Comparison of ENCODE assay signal across 36 cellular contexts in the genomic region with DNA sequence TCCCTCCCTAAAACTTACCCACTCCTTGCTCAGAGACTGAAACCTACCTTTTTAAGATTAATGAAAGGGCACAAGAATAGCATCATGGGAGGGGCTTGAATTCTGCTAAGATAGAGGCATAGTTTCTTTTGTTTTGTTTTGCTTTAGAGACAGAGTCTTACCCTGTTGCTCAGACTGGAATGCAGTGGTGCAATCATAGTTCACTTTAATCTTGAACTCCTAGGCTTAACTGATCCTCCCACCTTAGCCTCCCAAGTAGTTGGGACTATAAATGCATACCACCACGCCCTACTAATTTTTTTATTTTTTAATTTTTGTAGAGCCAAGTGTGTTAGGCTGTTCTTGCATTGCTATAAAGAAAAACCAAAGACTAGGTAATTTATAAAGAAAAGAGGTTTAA. TPM values are rescaled to one million over a fixed set of nuclear protein-coding genes. Genes with fewer than 3 reads are reported as not detected.
"Had no signal": no experiment of that assay in that cellular context is flagged by ENCODE, and none has a peak within 500 bp of the region (broad histone marks: within the 10 kb centered on the region; RNA-seq: fewer than 3 reads in every experiment).

No MANE protein-coding gene starts in this region.

- H3K4me1 Mint-ChIP-seq: activated B cell treated with CpG ODN at 0.5 μM for 24 hours; activated CD4-positive, alpha-beta T cell treated with anti-CD3 and anti-CD28 coated beads, Interleukin-2, amount 10 ng/mL, durations not matched to agents 24 days and 14 days; activated naive CD8-positive, alpha-beta T cell treated with anti-CD3 and anti-CD28 coated beads for 36 hours; activated T-helper 17 cell treated with anti-CD3 and anti-CD28 coated beads, Interleukin-2, amount 50 U/mL, for 72 hours; central memory CD8-positive, alpha-beta T cell had no signal

- H3K36me3 ChIP-seq: adrenal gland, ascending aorta, cardiac muscle cell had no signal

- H3K36me3 Mint-ChIP-seq: activated naive CD8-positive, alpha-beta T cell treated with anti-CD3 and anti-CD28 coated beads for 36 hours had no signal

- H3K9me3 Mint-ChIP-seq: activated CD4-positive, alpha-beta T cell treated with anti-CD3 and anti-CD28 coated beads, Interleukin-2, amount 10 ng/mL, durations not matched to agents 24 days and 14 days; activated T-helper 1 cell treated with anti-CD3 and anti-CD28 coated beads, Interleukin-12 subunit alpha, Interleukin-12 subunit beta, Interleukin-2, Interleukin-4 antibody, amounts not matched to agents 30 ng/mL and 10 ng/mL and 1 ng/mL, durations not matched to agents 14 hours and 24 hours and 36 hours; activated T-helper 17 cell treated with anti-CD3 and anti-CD28 coated beads, Interleukin-2, amount 50 U/mL, for 72 hours; central memory CD8-positive, alpha-beta T cell had no signal

- H3K27me3 ChIP-seq: adrenal gland, ascending aorta, cardiac muscle cell had no signal

- H3K4me3 ChIP-seq: adrenal gland, ascending aorta, cardiac muscle cell had no signal

- H3K27ac ChIP-seq: adrenal gland, ascending aorta, cardiac muscle cell, VCaP had no signal

- H3K9me3 ChIP-seq: adrenal gland had no signal

- H3K4me1 ChIP-seq: adrenal gland, ascending aorta had no signal

- H3K27me3 Mint-ChIP-seq: activated B cell treated with CpG ODN at 0.5 μM for 24 hours; activated naive CD8-positive, alpha-beta T cell treated with anti-CD3 and anti-CD28 coated beads for 36 hours; central memory CD8-positive, alpha-beta T cell had no signal

- H3K4me3 Mint-ChIP-seq: activated B cell treated with CpG ODN at 0.5 μM for 24 hours; activated CD4-positive, alpha-beta memory T cell treated with anti-CD3 and anti-CD28 coated beads for 36 hours; activated CD4-positive, alpha-beta T cell treated with anti-CD3 and anti-CD28 coated beads, Interleukin-2, amount 10 ng/mL, durations not matched to agents 24 days and 14 days; activated CD8-positive, alpha-beta T cell treated with anti-CD3 and anti-CD28 coated beads for 36 hours; activated naive CD4-positive, alpha-beta T cell treated with anti-CD3 and anti-CD28 coated beads for 36 hours; activated naive CD8-positive, alpha-beta T cell treated with anti-CD3 and anti-CD28 coated beads for 36 hours; activated T-cell treated with anti-CD3 and anti-CD28 coated beads, Interleukin-2, amount 50 U/mL, for 4 hours; activated T-cell treated with anti-CD3 and anti-CD28 coated beads, Interleukin-2, amount 50 U/mL, for 72 hours; activated T-helper 1 cell treated with anti-CD3 and anti-CD28 coated beads, Interleukin-12 subunit alpha, Interleukin-12 subunit beta, Interleukin-2, Interleukin-4 antibody, amounts not matched to agents 30 ng/mL and 10 ng/mL and 1 ng/mL, durations not matched to agents 14 hours and 24 hours and 36 hours; activated T-helper 17 cell treated with anti-CD3 and anti-CD28 coated beads, Interleukin-2, amount 50 U/mL, for 72 hours; brain; central memory CD8-positive, alpha-beta T cell; T-helper 1 cell treated with Interleukin-12 subunit alpha and Interleukin-12 subunit beta and Interleukin-4 antibody, amounts not matched to agents 30 μg/mL and 1 μg/mL, for 36 hours; T-helper 2 cell treated with Interferon-gamma antibody and Interleukin-4, amounts not matched to agents 5 μg/mL and 100 μg/mL, for 36 hours had no signal

- H3K27ac Mint-ChIP-seq: activated B cell treated with CpG ODN at 0.5 μM for 24 hours; activated CD4-positive, alpha-beta memory T cell treated with anti-CD3 and anti-CD28 coated beads for 36 hours; activated CD4-positive, alpha-beta T cell treated with anti-CD3 and anti-CD28 coated beads, Interleukin-2, amount 10 ng/mL, durations not matched to agents 24 days and 14 days; activated CD8-positive, alpha-beta T cell treated with anti-CD3 and anti-CD28 coated beads for 36 hours; activated naive CD4-positive, alpha-beta T cell treated with anti-CD3 and anti-CD28 coated beads for 36 hours; activated naive CD4-positive, alpha-beta T cell treated with anti-CD3 and anti-CD28 coated beads, Interleukin-2, amount 50 U/mL, for 72 hours; activated naive CD8-positive, alpha-beta T cell treated with anti-CD3 and anti-CD28 coated beads for 36 hours; activated T-cell treated with anti-CD3 and anti-CD28 coated beads, Interleukin-2, amount 50 U/mL, for 72 hours; activated T-helper 1 cell treated with anti-CD3 and anti-CD28 coated beads, Interleukin-12 subunit alpha, Interleukin-12 subunit beta, Interleukin-2, Interleukin-4 antibody, amounts not matched to agents 30 ng/mL and 10 ng/mL and 1 ng/mL, durations not matched to agents 14 hours and 24 hours and 36 hours; activated T-helper 17 cell treated with anti-CD3 and anti-CD28 coated beads, Interleukin-2, amount 50 U/mL, for 72 hours; brain; T-helper 1 cell treated with Interleukin-12 subunit alpha and Interleukin-12 subunit beta and Interleukin-4 antibody, amounts not matched to agents 30 μg/mL and 1 μg/mL, for 36 hours; T-helper 2 cell treated with Interferon-gamma antibody and Interleukin-4, amounts not matched to agents 5 μg/mL and 100 μg/mL, for 36 hours had no signal

- DNase-seq: activated B cell treated with CpG ODN at 0.5 μM for 24 hours; activated CD4-positive, alpha-beta memory T cell treated with anti-CD3 and anti-CD28 coated beads for 36 hours; activated CD4-positive, alpha-beta T cell treated with anti-CD3 and anti-CD28 coated beads for 4 hours; activated CD4-positive, alpha-beta T cell treated with anti-CD3 and anti-CD28 coated beads, Interleukin-2, amount 10 ng/mL, durations not matched to agents 24 days and 14 days; activated CD4-positive, alpha-beta T cell treated with anti-CD3 and anti-CD28 coated beads, Interleukin-2, amount 50 U/mL, for 1 hour; activated CD4-positive, alpha-beta T cell treated with anti-CD3 and anti-CD28 coated beads, Interleukin-2, amount 50 U/mL, for 4 hours; activated CD4-positive, CD25-positive, alpha-beta regulatory T cell treated with anti-CD3 and anti-CD28 coated beads, Interleukin-2, amount 50 U/mL, for 72 hours; activated CD8-positive, alpha-beta memory T cell treated with anti-CD3 and anti-CD28 coated beads, Interleukin-2, amount 50 U/mL, for 4 hours; activated CD8-positive, alpha-beta T cell treated with anti-CD3 and anti-CD28 coated beads for 36 hours; activated effector memory CD4-positive, alpha-beta T cell treated with anti-CD3 and anti-CD28 coated beads, Interleukin-2, amount 50 U/mL, for 16 hours; activated gamma-delta T cell treated with Interleukin-2 at 50 U/mL for 16 hours; activated naive CD4-positive, alpha-beta T cell; activated naive CD4-positive, alpha-beta T cell treated with anti-CD3 and anti-CD28 coated beads for 36 hours; activated naive CD8-positive, alpha-beta T cell treated with anti-CD3 and anti-CD28 coated beads for 36 hours; activated T-cell treated with anti-CD3 and anti-CD28 coated beads for 4 hours; activated T-cell treated with anti-CD3 and anti-CD28 coated beads, Interleukin-2, amount 50 U/mL, for 1 hour; activated T-cell treated with anti-CD3 and anti-CD28 coated beads, Interleukin-2, amount 50 U/mL, for 4 hours; activated T-cell treated with anti-CD3 and anti-CD28 coated beads, Interleukin-2, amount 50 U/mL, for 72 hours; adrenal gland; amygdala; anterior cingulate cortex; caudate nucleus; cerebellar nuclear complex; T-helper 1 cell; T-helper 2 cell; T-helper 9 cell had no signal

RNA-seq across cellular contexts. Expression of gene CPN1, which starts 54.3 kb away (rescaled TPM):
- polyA plus RNA-seq: adrenal gland, cardiac muscle cell had no signal
